ENCODE assay signal across 15 cellular contexts in genomic region chr9:130316406-130316805, GRCh38. TPM values are rescaled to one million over a fixed set of nuclear protein-coding genes. Genes with fewer than 3 reads are reported as not detected.
DNase-seq lines count a peak whose midpoint lies in the region; ATAC-seq and TF ChIP-seq lines count a peak whose summit lies in the region.
"Had no signal": no experiment of that assay in that cellular context is flagged by ENCODE, and none has a peak within 500 bp of the region (broad histone marks: within the 10 kb centered on the region; RNA-seq: fewer than 3 reads in every experiment).

No MANE protein-coding gene starts in this region.

- H3K4me1 Mint-ChIP-seq in chondrocyte (ENCODE audit: low read depth) (peaks cover 3% of the 10 kb centered on the region), memory B cell (no peaks in the 10 kb centered on the region)
- no peaks in the 10 kb centered on the region for H3K4me1 Mint-ChIP-seq in activated T-cell treated with anti-CD3 and anti-CD28 coated beads, Interleukin-2, amount 50 U/mL, for 24 hours (ENCODE audit: low read depth)
- H3K4me1 Mint-ChIP-seq: CD14-positive monocyte; CD8-positive, alpha-beta memory T cell had no signal

- H3K27ac ChIP-seq in skeletal muscle tissue (ENCODE audit: low read depth, low read length) (peak overlapping the region; percentile 19), WERI-Rb-1 (no peak overlapping the region)
- H3K27ac ChIP-seq: 22Rv1 had no signal

- H3K4me3 ChIP-seq in skeletal muscle tissue (ENCODE audit: low read length in 3 of 3) (no peak overlapping the region), WERI-Rb-1 (ENCODE audit: low read depth, low read length) (no peak overlapping the region)

- H3K4me3 Mint-ChIP-seq in chondrocyte (ENCODE audit: unreplicated experiment) (no peak overlapping the region), memory B cell (no peak overlapping the region)
- H3K4me3 Mint-ChIP-seq in activated T-cell treated with anti-CD3 and anti-CD28 coated beads, Interleukin-2, amount 50 U/mL, for 24 hours = no peak overlapping the region
- H3K4me3 Mint-ChIP-seq: CD14-positive monocyte; CD8-positive, alpha-beta memory T cell; HFFc6 had no signal

- DNase-seq in DMS79 treated with DMSO at 0.1 percent for 48 hours (lab: John Stamatoyannopoulos, UW) (peak; percentile 18), DMS79 (lab: John Stamatoyannopoulos, UW) (no peak), chondrocyte (ENCODE audit: low spot score) (peak; percentile 69), memory B cell (ENCODE audit: low spot score in 2 of 2) (no peak), WERI-Rb-1 (no peak), GF-D8 (lab: John Stamatoyannopoulos, UW) (no peak)
- DNase-seq in activated T-cell treated with anti-CD3 and anti-CD28 coated beads, Interleukin-2, amount 50 U/mL, for 24 hours = no peak
- DNase-seq: CD8-positive, alpha-beta memory T cell; DMS53; GOT3; HCEC 1CT; HFFc6 had no signal

- no peaks in the 10 kb centered on the region for H3K9me3 ChIP-seq in skeletal muscle tissue (ENCODE audit: control insufficient read depth in 3 of 3, low read length in 3 of 3)
- no peaks in the 10 kb centered on the region for H3K9me3 ChIP-seq in WERI-Rb-1 (ENCODE audit: severe bottlenecking)

- H3K9ac ChIP-seq in skeletal muscle tissue (ENCODE audit: low read depth in 1 of 3, low read length in 3 of 3) = no peak overlapping the region

- H3K27me3 ChIP-seq in skeletal muscle tissue (ENCODE audit: control insufficient read depth in 3 of 3, insufficient read depth in 3 of 3, low read length in 3 of 3) = peaks cover 31 to 53% (median 32%) of the 10 kb centered on the region in 3 donors
- no peaks in the 10 kb centered on the region for H3K27me3 ChIP-seq in WERI-Rb-1 (ENCODE audit: insufficient read depth, low read depth, severe bottlenecking)

- no peak for TF ChIP-seq CTCF in chondrocyte (IDR thresholded peaks at IDR 0.05)
- TF ChIP-seq CTCF in WERI-Rb-1 (IDR thresholded peaks at IDR 0.05; ENCODE audit: low read depth, low read length) = no peak

- H3K9me3 Mint-ChIP-seq in chondrocyte (ENCODE audit: low read depth) (no peaks in the 10 kb centered on the region), memory B cell (no peaks in the 10 kb centered on the region)
- H3K9me3 Mint-ChIP-seq in activated T-cell treated with anti-CD3 and anti-CD28 coated beads, Interleukin-2, amount 50 U/mL, for 24 hours = no peaks in the 10 kb centered on the region
- H3K9me3 Mint-ChIP-seq: HFFc6 had no signal

- no peak overlapping the region for H3K27ac Mint-ChIP-seq in chondrocyte (ENCODE audit: unreplicated experiment)
- peak overlapping the region; percentile 15 for H3K27ac Mint-ChIP-seq in memory B cell
- H3K27ac Mint-ChIP-seq in activated T-cell treated with anti-CD3 and anti-CD28 coated beads, Interleukin-2, amount 50 U/mL, for 24 hours = no peak overlapping the region
- H3K27ac Mint-ChIP-seq: HFFc6 had no signal

- peaks cover 12 to 19% (median 14%) of the 10 kb centered on the region in 3 donors for H3K4me1 ChIP-seq in skeletal muscle tissue (ENCODE audit: control insufficient read depth in 3 of 3, insufficient read depth in 3 of 3, low read length in 3 of 3)

- H3K27me3 Mint-ChIP-seq in chondrocyte (ENCODE audit: low read depth) = peaks cover 45% of the 10 kb centered on the region
- peaks cover 31% of the 10 kb centered on the region for H3K27me3 Mint-ChIP-seq in memory B cell
- H3K27me3 Mint-ChIP-seq in activated T-cell treated with anti-CD3 and anti-CD28 coated beads, Interleukin-2, amount 50 U/mL, for 24 hours = peaks cover 14% of the 10 kb centered on the region

- H3K36me3 Mint-ChIP-seq in chondrocyte (ENCODE audit: low read depth) = no peaks in the 10 kb centered on the region
- no peaks in the 10 kb centered on the region for H3K36me3 Mint-ChIP-seq in memory B cell
- no peaks in the 10 kb centered on the region for H3K36me3 Mint-ChIP-seq in activated T-cell treated with anti-CD3 and anti-CD28 coated beads, Interleukin-2, amount 50 U/mL, for 24 hours (ENCODE audit: low read depth)
- H3K36me3 Mint-ChIP-seq: CD14-positive monocyte; CD8-positive, alpha-beta memory T cell had no signal

- H3K36me3 ChIP-seq in skeletal muscle tissue (ENCODE audit: control insufficient read depth in 3 of 3, insufficient read depth in 3 of 3, low read length in 3 of 3) = peaks cover 0 to 6% (median 4%) of the 10 kb centered on the region in 3 donors
- no peaks in the 10 kb centered on the region for H3K36me3 ChIP-seq in WERI-Rb-1

- no peak for ATAC-seq in memory B cell (ENCODE audit: low read depth)

RNA-seq across cellular contexts. Expression of gene HMCN2, which starts 50.8 kb away (rescaled TPM):
- total RNA-seq in chondrocyte (0.05 to 0.36 TPM (median 0.10 TPM) in 3 replicates), skeletal muscle tissue (12.5 TPM)
- total RNA-seq: CD8-positive, alpha-beta memory T cell had no signal

Comparison
In these comparisons a context has a peak if more than half of its experiments do, and no peak if none do; other contexts are left out.
1. DNase-seq: peak in DMS79 treated with DMSO at 0.1 percent for 48 hours (single experiment) and chondrocyte (single experiment); none in DMS79 (single experiment), memory B cell (0 of 2), WERI-Rb-1 (single experiment), activated T-cell treated with anti-CD3 and anti-CD28 coated beads, Interleukin-2, amount 50 U/mL, for 24 hours (single experiment) and GF-D8 (single experiment).